In genomic region chr3:190083631-190084030, GRCh38 we compare ENCODE assay signal across 13 cellular contexts.
"Had no signal": no experiment of that assay in that cellular context is flagged by ENCODE, and none has a peak within 500 bp of the region (broad histone marks: within the 10 kb centered on the region; RNA-seq: fewer than 3 reads in every experiment).

No MANE protein-coding gene starts in this region.

- DNase-seq: activated CD4-positive, alpha-beta T cell treated with anti-CD3 and anti-CD28 coated beads, Interleukin-2, amount 50 U/mL, for 48 hours; activated naive CD4-positive, alpha-beta T cell treated with anti-CD3 and anti-CD28 coated beads for 36 hours; activated naive CD8-positive, alpha-beta T cell treated with anti-CD3 and anti-CD28 coated beads, Interleukin-2, amount 50 U/mL, for 24 hours; activated T-cell treated with anti-CD3 and anti-CD28 coated beads, Interleukin-2, amount 50 U/mL, for 1 hour; aorta; heart left ventricle; immature natural killer cell; ovary; stimulated activated CD4-positive, alpha-beta T cell treated with anti-CD3 and anti-CD28 coated beads, Interleukin-1b, Interleukin-23, amount 100 ng/mL, for 48 hours; stomach; testis had no signal

- ATAC-seq: activated CD4-positive, CD25-positive, alpha-beta regulatory T cell treated with anti-CD3 and anti-CD28 coated beads, Interleukin-2, amount 50 U/mL, for 24 hours; activated naive CD8-positive, alpha-beta T cell treated with anti-CD3 and anti-CD28 coated beads, Interleukin-2, amount 50 U/mL, for 24 hours; heart left ventricle; sciatic nerve had no signal
